ENCODE assay signal across 8 cellular contexts in the genomic region with DNA sequence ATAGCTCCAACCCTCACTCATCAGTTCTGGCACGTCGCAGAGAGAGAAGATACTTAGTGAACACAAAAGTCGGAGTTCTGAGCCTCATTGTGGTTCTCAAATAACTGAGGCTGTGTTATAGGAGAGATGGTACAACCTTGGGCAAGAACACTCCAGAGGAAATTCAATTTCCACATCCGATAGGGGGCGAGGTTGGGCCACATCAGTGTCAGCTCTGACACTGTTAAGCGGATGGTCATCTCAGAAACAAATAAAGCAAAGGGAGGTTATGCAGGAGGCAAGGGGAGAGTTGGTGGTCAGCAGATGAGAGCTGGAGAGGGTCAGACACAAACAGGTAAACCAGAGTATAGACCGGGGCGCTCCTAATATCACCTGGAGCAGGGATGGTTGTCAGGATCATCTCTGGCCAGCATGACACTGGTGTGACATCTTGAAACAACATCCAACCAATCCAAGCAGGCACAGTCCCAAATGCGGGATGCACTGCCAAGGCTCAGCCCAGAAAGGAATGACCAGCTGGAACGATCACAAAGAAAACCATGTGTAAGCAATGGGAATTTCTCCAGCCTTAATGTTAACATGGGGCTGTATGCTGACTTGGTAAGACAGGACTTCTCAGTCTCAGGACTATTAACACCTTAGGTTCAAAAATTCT.
A peak's percentile ranks its signal among the peaks of the same experiment; 100 is the strongest.
DNase-seq lines count a peak whose midpoint lies in the region; ATAC-seq and TF ChIP-seq lines count a peak whose summit lies in the region.

No MANE protein-coding gene starts in this region.

- no peak overlapping the region for H3K4me3 Mint-ChIP-seq in endothelial cell (ENCODE audit: unreplicated experiment)

- 0 out of 3 replicates have a peak, but pooled peaks have one; percentile 5 for TF ChIP-seq CTCF in GM12872 (IDR thresholded peaks at IDR 0.05; ENCODE audit: insufficient read depth, low read depth, low read length)
- no peak for TF ChIP-seq CTCF in endothelial cell (IDR thresholded peaks at IDR 0.05; ENCODE audit: unreplicated experiment)
- no peak for TF ChIP-seq CTCF in prostate gland (IDR thresholded peaks at IDR 0.05)
- peak in 1 of 6 experiments; percentile 9 for TF ChIP-seq CTCF in Peyer's patch (IDR thresholded peaks at IDR 0.05)

- H3K4me3 ChIP-seq in prostate gland (no peak overlapping the region), Peyer's patch (no peak overlapping the region)

- H3K36me3 ChIP-seq in prostate gland, result no peaks in the 10 kb centered on the region
- no peaks in the 10 kb centered on the region for H3K36me3 ChIP-seq in Peyer's patch

- WGBS in prostate gland, result 64% methylated on average over 10 of the region's 10 CpGs

- H3K36me3 Mint-ChIP-seq in endothelial cell (ENCODE audit: low read depth, unreplicated experiment), result no peaks in the 10 kb centered on the region

- H3K4me1 Mint-ChIP-seq in endothelial cell (ENCODE audit: unreplicated experiment), result peaks cover 35% of the 10 kb centered on the region

- peak overlapping the region; percentile 33 for H3K27ac Mint-ChIP-seq in endothelial cell (ENCODE audit: unreplicated experiment)

- peaks cover 1% of the 10 kb centered on the region for H3K27me3 Mint-ChIP-seq in endothelial cell (ENCODE audit: unreplicated experiment)

- no peaks in the 10 kb centered on the region for H3K9me3 ChIP-seq in prostate gland
- no peaks in the 10 kb centered on the region for H3K9me3 ChIP-seq in Peyer's patch

- no peaks in the 10 kb centered on the region for H3K4me1 ChIP-seq in prostate gland (replicated peaks)
- H3K4me1 ChIP-seq in Peyer's patch, result peaks cover 0 to 10% (median 0%) of the 10 kb centered on the region in 4 donors

- ATAC-seq in HG03342 (IDR thresholded peaks at IDR 0.05; ENCODE audit: unreplicated experiment), result no peak
- ATAC-seq in HG03378 (IDR thresholded peaks at IDR 0.05; ENCODE audit: unreplicated experiment), result no peak

- no peaks in the 10 kb centered on the region for H3K27me3 ChIP-seq in prostate gland (replicated peaks; ENCODE audit: insufficient read depth)
- H3K27me3 ChIP-seq in Peyer's patch, result no peaks in the 10 kb centered on the region

- no peak for TF ChIP-seq POLR2A in prostate gland (IDR thresholded peaks at IDR 0.05)
- TF ChIP-seq POLR2A in Peyer's patch (IDR thresholded peaks at IDR 0.05), result no peak

- H3K9me3 Mint-ChIP-seq in endothelial cell (ENCODE audit: unreplicated experiment), result no peaks in the 10 kb centered on the region

- intact Hi-C loops in prostate gland (cut with DNase I), result no loop called here

- DNase-seq in NCI-H69 (lab: John Stamatoyannopoulos, UW) (peak; percentile 57), endothelial cell (ENCODE audit: low spot score) (peak; percentile 44), prostate gland (ENCODE audit: low spot score) (peak; percentile 14), Peyer's patch (no peak), NCI-H526 treated with DMSO at 0.1 percent for 48 hours (lab: John Stamatoyannopoulos, UW) (no peak)

- no peak overlapping the region for H3K27ac ChIP-seq in prostate gland
- no peak overlapping the region for H3K27ac ChIP-seq in Peyer's patch

Comparison
In these comparisons a context has a peak if more than half of its experiments do, and no peak if none do; other contexts are left out.
1. DNase-seq: peak in NCI-H69 (single experiment), endothelial cell (single experiment) and prostate gland (single experiment); none in Peyer's patch (0 of 3) and NCI-H526 treated with DMSO at 0.1 percent for 48 hours (single experiment).